ENCODE assay signal across 22 cellular contexts in the genomic region with DNA sequence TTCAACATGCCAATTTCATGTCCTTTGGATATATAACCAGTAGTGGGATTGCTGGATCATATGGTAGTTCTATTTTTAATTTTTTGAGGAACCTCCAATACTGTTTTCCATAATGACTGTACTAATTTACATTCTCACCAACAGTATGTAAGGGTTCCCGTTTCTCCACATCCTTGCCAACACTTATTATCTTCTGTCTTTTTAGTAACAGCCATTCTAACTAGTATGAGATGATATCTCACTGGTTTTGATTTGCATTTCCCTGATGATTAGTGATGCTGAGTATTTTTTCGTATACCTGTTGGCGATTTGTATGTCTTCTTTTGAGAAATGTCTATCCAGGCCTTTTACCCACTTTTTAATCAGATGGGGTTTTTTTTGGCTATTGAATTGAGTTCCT.
A peak's percentile ranks its signal among the peaks of the same experiment; 100 is the strongest.
DNase-seq lines count a peak whose midpoint lies in the region; ATAC-seq, FAIRE-seq and TF ChIP-seq lines count a peak whose summit lies in the region.
"Had no signal": no experiment of that assay in that cellular context is flagged by ENCODE, and none has a peak within 500 bp of the region (broad histone marks: within the 10 kb centered on the region; RNA-seq: fewer than 3 reads in every experiment).

No MANE protein-coding gene starts in this region.

- H3K27ac ChIP-seq in HepG2 (ENCODE audit: extremely low read length, insufficient read depth, low read length) (no peak overlapping the region), right lobe of liver (no peak overlapping the region), GM12878 (ENCODE audit: control insufficient read depth, insufficient read depth) (no peak overlapping the region)
- H3K27ac ChIP-seq: 22Rv1, BLaER1 had no signal

- intact Hi-C loops in HepG2 (cut with micrococcal nuclease; ENCODE audit: unreplicated experiment), result no loop called here
- intact Hi-C loops in right lobe of liver (cut with DNase I), result no loop called here
- intact Hi-C loops in GM12878 (cut with micrococcal nuclease; ENCODE audit: unreplicated experiment), result no loop called here

- RAD21 ChIA-PET in GM12878 (lab: Charles Lee; ENCODE audit: unreplicated experiment), result interaction anchor here (1.0 kb wide), 1 partner anchor 246 kb away, joined by 3 read pairs; no protein-coding TSS in a partner anchor

- no peak for TF ChIP-seq POLR2A in HepG2 (IDR thresholded peaks at IDR 0.05; ENCODE audit: insufficient read depth in 1 of 2, low read depth in 2 of 2, low read length in 2 of 2)
- no peak for TF ChIP-seq POLR2A in right lobe of liver (IDR thresholded peaks at IDR 0.05)
- no peak for TF ChIP-seq POLR2A in GM12878 (IDR thresholded peaks at IDR 0.05; ENCODE audit: low read depth, low read length)

- SMC1A ChIA-PET in GM12878 (lab: Charles Lee; ENCODE audit: uncharacterized antibody, unreplicated experiment), result no interaction called here

- H3K36me3 ChIP-seq in HepG2 (replicated peaks in 1 of 2; ENCODE audit: control insufficient read depth in 1 of 2, insufficient read depth in 2 of 2, low read length in 2 of 2) (no peaks in the 10 kb centered on the region), right lobe of liver (no peaks in the 10 kb centered on the region), GM12878 (ENCODE audit: control insufficient read depth in 2 of 2, insufficient read depth in 2 of 2, low read length in 1 of 2) (no peaks in the 10 kb centered on the region)
- H3K36me3 ChIP-seq: BE2C, BLaER1 had no signal

- H3K4me2 ChIP-seq in HepG2 (ENCODE audit: low read depth, low read length) (no peak overlapping the region), GM12878 (ENCODE audit: control insufficient read depth, insufficient read depth) (no peak overlapping the region)
- H3K4me2 ChIP-seq: BLaER1 had no signal

- POLR2A ChIA-PET in HepG2 (lab: Yijun Ruan, JAX) (no interaction called here), GM12878 (lab: Charles Lee) (no interaction called here)

- in situ Hi-C loops in HepG2 (cut with HindIII; ENCODE audit: extremely low pct_ligation_motif_present, low pct_unique_long_range_greater_than_20kb) (no loop called here), GM12878 (cut with MboI) (loop anchor here (5.0 kb wide), 1 partner anchor 248 kb away; no protein-coding TSS in a partner anchor)

- no peak for TF ChIP-seq RAD21 in HepG2 (CRISPR knock-in tag; IDR thresholded peaks at IDR 0.05)
- no peak for TF ChIP-seq RAD21 in GM12878 (IDR thresholded peaks at IDR 0.05; ENCODE audit: insufficient read depth, low read depth, low read length)

- 39% methylated on average over 3 of the region's 3 CpGs for WGBS in HepG2 (ENCODE audit: low lambda C conversion rate)
- WGBS in right lobe of liver (ENCODE audit: insufficient coverage, low coverage, low lambda C conversion rate, missing lambda C conversion rate), result 82% methylated on average over 3 of the region's 3 CpGs
- 43% methylated on average over 3 of the region's 3 CpGs for WGBS in GM12878 (ENCODE audit: insufficient coverage, insufficient replicate concordance, low lambda C conversion rate, missing lambda C conversion rate)

- H3K9ac ChIP-seq in HepG2 (ENCODE audit: insufficient read depth, low read depth, low read length) (no peak overlapping the region), GM12878 (ENCODE audit: control insufficient read depth, insufficient read depth, low read length) (no peak overlapping the region)
- H3K9ac ChIP-seq: BLaER1 had no signal

- H3K4me3 ChIP-seq in HepG2 (replicated peaks in 1 of 3; ENCODE audit: insufficient read depth in 1 of 3, low read depth in 2 of 3, low read length in 3 of 3), result no peak overlapping the region
- H3K4me3 ChIP-seq in right lobe of liver, result no peak overlapping the region
- no peak overlapping the region for H3K4me3 ChIP-seq in GM12878
- H3K4me3 ChIP-seq: BLaER1 had no signal

- peaks cover 22% of the 10 kb centered on the region for H3K4me1 ChIP-seq in HepG2 (ENCODE audit: insufficient read depth, low read length)
- H3K4me1 ChIP-seq in right lobe of liver, result no peaks in the 10 kb centered on the region
- H3K4me1 ChIP-seq in GM12878 (ENCODE audit: control insufficient read depth, insufficient read depth, low read length), result peaks cover 6% of the 10 kb centered on the region; the same call in 1 of the 2 replicates
- H3K4me1 ChIP-seq: BE2C, BLaER1 had no signal

- TF ChIP-seq EP300 in HepG2 (IDR thresholded peaks at IDR 0.05; ENCODE audit: low read depth in 2 of 2, low read length in 2 of 2) (no peak), HepG2 (CRISPR knock-in tag; IDR thresholded peaks at IDR 0.05; ENCODE audit: borderline replicate concordance) (no peak), GM12878 (IDR thresholded peaks at IDR 0.05; ENCODE audit: borderline replicate concordance in 1 of 2, control insufficient read depth in 1 of 2, low read depth in 2 of 2, low read length in 2 of 2) (no peak)

- no peaks in the 10 kb centered on the region for H4K20me1 ChIP-seq in HepG2 (ENCODE audit: insufficient read depth, low read length)
- H4K20me1 ChIP-seq in GM12878 (ENCODE audit: control insufficient read depth, insufficient read depth), result no peaks in the 10 kb centered on the region
- H4K20me1 ChIP-seq: BLaER1 had no signal

- CTCF ChIA-PET in HepG2 (lab: Yijun Ruan, JAX; ENCODE audit: low intra/inter-chr PET ratio, low total read pairs), result no interaction called here
- CTCF ChIA-PET in GM12878 (lab: Yijun Ruan, JAX), result interaction anchor here (5.8 kb wide), 1 partner anchor 9 kb away, joined by 27 read pairs; no protein-coding TSS in a partner anchor

- TF ChIP-seq CTCF in HepG2 (CRISPR knock-in tag; IDR thresholded peaks at IDR 0.05) (no peak), right lobe of liver (IDR thresholded peaks at IDR 0.05) (no peak), GM12878 (IDR thresholded peaks at IDR 0.05 in 2 of 3, conservative IDR thresholded peaks at IDR 0.05 in 1 of 3; ENCODE audit: control insufficient read depth in 2 of 3, extremely low read depth in 1 of 3, insufficient read depth in 1 of 3, low read depth in 3 of 3, low read length in 3 of 3) (no peak)

- H3K9me3 ChIP-seq in HepG2 (ENCODE audit: low read length) (no peaks in the 10 kb centered on the region), right lobe of liver (no peaks in the 10 kb centered on the region), GM12878 (replicated peaks; ENCODE audit: control insufficient read depth, insufficient read depth, low read length) (peaks cover 3% of the 10 kb centered on the region)
- H3K9me3 ChIP-seq: BE2C, BLaER1 had no signal

- ATAC-seq in HepG2 (no peak), right lobe of liver (no peak), GM12878 (no peak)

- no peaks in the 10 kb centered on the region for H3K79me2 ChIP-seq in HepG2 (ENCODE audit: insufficient read depth, low read length)
- H3K79me2 ChIP-seq in GM12878 (ENCODE audit: control insufficient read depth, insufficient read depth, low read length), result no peaks in the 10 kb centered on the region

- H3K27me3 ChIP-seq in HepG2 (ENCODE audit: control insufficient read depth in 1 of 2, insufficient read depth in 2 of 2, low read length in 2 of 2) (no peaks in the 10 kb centered on the region), right lobe of liver (no peaks in the 10 kb centered on the region), GM12878 (replicated peaks in 1 of 2; ENCODE audit: control insufficient read depth in 2 of 2, insufficient read depth in 2 of 2, low read length in 1 of 2) (no peaks in the 10 kb centered on the region)
- H3K27me3 ChIP-seq: BE2C had no signal

- BruUV-seq in HepG2 (replicated peaks; lab: Mats Ljungman, UMichigan), result no TSS peak
- no TSS peak for BruUV-seq in GM12878 (replicated peaks; lab: Mats Ljungman, UMichigan)

- H2AFZ ChIP-seq in HepG2 (ENCODE audit: low read length), result no peak overlapping the region
- no peak overlapping the region for H2AFZ ChIP-seq in GM12878 (ENCODE audit: control insufficient read depth, low read depth, low read length)

- no peak for FAIRE-seq in HepG2 (lab: Jason Lieb, UNC)
- no peak for FAIRE-seq in GM12878 (lab: Jason Lieb, UNC)
- FAIRE-seq: GM12891 had no signal

- DNase-seq in HepG2 (ENCODE audit: low spot score) (no peak), right lobe of liver (no peak), GM12878 (ENCODE audit: low read depth, low spot score) (no peak), cortex of kidney (lab: John Stamatoyannopoulos, UW) (no peak)
- DNase-seq in activated CD4-positive, CD25-positive, alpha-beta regulatory T cell treated with anti-CD3 and anti-CD28 coated beads, Interleukin-2, amount 50 U/mL, for 72 hours, result no peak
- DNase-seq: ACHN; BE2C; C1 segment of cervical spinal cord; CD4-positive, alpha-beta memory T cell; CD4-positive, CD25-positive, alpha-beta regulatory T cell; CD8-positive, alpha-beta memory T cell; COR-L47; DMS 273 treated with DMSO at 0.1 percent for 48 hours; DMS153; DMS53; DMS79; DND-41; EL; GDM1 had no signal

TF ChIP-seq in HepG2, 621 proteins besides CTCF, POLR2A, EP300 and RAD21 (continues in another document):
- peak; percentile 76 for TF ChIP-seq ZNF7 (CRISPR knock-in tag; IDR thresholded peaks at IDR 0.05)
- TF ChIP-seq POLR2G (IDR thresholded peaks at IDR 0.05; ENCODE audit: low read depth, low read length), result no peak
- no peak for TF ChIP-seq TP53 (CRISPR knock-in tag; conservative IDR thresholded peaks at IDR 0.05)

TF ChIP-seq in GM12878, 131 proteins besides CTCF, POLR2A, EP300 and RAD21:
- TF ChIP-seq ZNF217 (IDR thresholded peaks at IDR 0.05), result peak; percentile 54; the same call in 1 of the 2 replicates
- no peak for TF ChIP-seq YY1 (IDR thresholded peaks at IDR 0.05; ENCODE audit: low read depth, low read length)
- TF ChIP-seq RAD51 (IDR thresholded peaks at IDR 0.05), result no peak
